ENCODE assay signal across 18 cellular contexts in the genomic region with DNA sequence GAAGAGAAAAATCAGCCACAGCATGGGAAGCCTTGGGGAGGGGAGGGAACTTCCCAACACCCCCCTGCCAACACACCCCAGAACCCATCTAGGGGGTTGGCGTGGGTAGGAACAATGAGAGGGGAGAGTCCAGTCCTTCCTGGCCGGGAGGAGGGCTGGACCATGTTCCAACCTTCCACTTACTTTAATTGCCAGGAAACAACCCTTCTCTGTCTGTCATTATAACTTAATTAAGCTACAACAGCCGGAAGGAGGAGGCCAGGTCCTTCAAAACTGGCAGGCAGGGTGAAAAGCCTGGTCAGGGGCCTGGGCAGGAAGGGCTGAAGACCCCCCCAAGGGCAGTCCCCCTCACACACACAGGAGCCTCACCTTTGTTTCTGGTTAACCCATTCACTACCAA.
"Had no signal": no experiment of that assay in that cellular context is flagged by ENCODE, and none has a peak within 500 bp of the region (broad histone marks: within the 10 kb centered on the region; RNA-seq: fewer than 3 reads in every experiment).

No MANE protein-coding gene starts in this region.

- DNase-seq: activated CD4-positive, alpha-beta T cell treated with anti-CD3 and anti-CD28 coated beads, Interleukin-2, amount 10 ng/mL, durations not matched to agents 7 days and 5 days; activated CD4-positive, CD25-positive, alpha-beta regulatory T cell; activated CD8-positive, alpha-beta memory T cell treated with anti-CD3 and anti-CD28 coated beads for 24 hours; activated naive CD4-positive, alpha-beta T cell treated with anti-CD3 and anti-CD28 coated beads, Interleukin-2, amount 10 ng/mL, durations not matched to agents 7 days and 5 days; colonic mucosa; effector CD4-positive, alpha-beta T cell; foreskin melanocyte; heart right ventricle; islet precursor cell; left ventricle myocardium inferior; occipital lobe; stimulated activated CD4-positive, alpha-beta T cell treated with anti-CD3 and anti-CD28 coated beads, Interleukin-15, amount 100 ng/mL, for 24 hours; stimulated activated CD4-positive, alpha-beta T cell treated with anti-CD3 and anti-CD28 coated beads, Interleukin-4, amount 100 ng/mL, for 24 hours; stomach had no signal

- H3K27me3 Mint-ChIP-seq: activated CD4-positive, alpha-beta T cell treated with anti-CD3 and anti-CD28 coated beads, Interleukin-2, amount 10 ng/mL, durations not matched to agents 7 days and 5 days had no signal

- FAIRE-seq: endothelial cell of umbilical vein had no signal

- H3K36me3 ChIP-seq: colonic mucosa, heart right ventricle, left ventricle myocardium inferior, stomach, thoracic aorta had no signal

- H3K36me3 Mint-ChIP-seq: activated naive CD4-positive, alpha-beta T cell treated with anti-CD3 and anti-CD28 coated beads, Interleukin-2, amount 10 ng/mL, durations not matched to agents 7 days and 5 days; memory B cell; natural killer cell treated with Interleukin-12 subunit alpha and Interleukin-12 subunit beta and Interleukin-15 and Interleukin-18, amount 100 ng/mL, for 72 hours had no signal

- ATAC-seq: heart right ventricle had no signal

- H3K4me1 ChIP-seq: colonic mucosa, heart right ventricle, left ventricle myocardium inferior had no signal

- H3K27ac Mint-ChIP-seq: activated naive CD4-positive, alpha-beta T cell treated with anti-CD3 and anti-CD28 coated beads, Interleukin-2, amount 10 ng/mL, durations not matched to agents 7 days and 5 days; memory B cell; natural killer cell treated with Interleukin-12 subunit alpha and Interleukin-12 subunit beta and Interleukin-15 and Interleukin-18, amount 100 ng/mL, for 72 hours had no signal

- H3K9me3 ChIP-seq: colonic mucosa, heart right ventricle, left ventricle myocardium inferior, stomach, thoracic aorta had no signal

- H3K4me3 ChIP-seq: colonic mucosa, heart right ventricle, left ventricle myocardium inferior, stomach, thoracic aorta had no signal

- H3K9me3 Mint-ChIP-seq: activated CD4-positive, alpha-beta T cell treated with anti-CD3 and anti-CD28 coated beads, Interleukin-2, amount 10 ng/mL, durations not matched to agents 7 days and 5 days; activated naive CD4-positive, alpha-beta T cell treated with anti-CD3 and anti-CD28 coated beads, Interleukin-2, amount 10 ng/mL, durations not matched to agents 7 days and 5 days; memory B cell; natural killer cell treated with Interleukin-12 subunit alpha and Interleukin-12 subunit beta and Interleukin-15 and Interleukin-18, amount 100 ng/mL, for 72 hours had no signal

- H3K27ac ChIP-seq: colonic mucosa, heart right ventricle, left ventricle myocardium inferior, thoracic aorta had no signal

- H3K27me3 ChIP-seq: colonic mucosa had no signal

- H3K4me3 Mint-ChIP-seq: activated CD4-positive, alpha-beta T cell treated with anti-CD3 and anti-CD28 coated beads, Interleukin-2, amount 10 ng/mL, durations not matched to agents 7 days and 5 days; activated naive CD4-positive, alpha-beta T cell treated with anti-CD3 and anti-CD28 coated beads, Interleukin-2, amount 10 ng/mL, durations not matched to agents 7 days and 5 days; memory B cell; natural killer cell treated with Interleukin-12 subunit alpha and Interleukin-12 subunit beta and Interleukin-15 and Interleukin-18, amount 100 ng/mL, for 72 hours had no signal
